Comparison of ENCODE assay signal across 8 cellular contexts in genomic region chr7:108570146-108570755, GRCh38.
DNase-seq lines count a peak whose midpoint lies in the region; TF ChIP-seq lines count a peak whose summit lies in the region.

No MANE protein-coding gene starts in this region.

- peak overlapping the region; percentile 100 for H3K27ac Mint-ChIP-seq in T-helper 2 cell treated with Interferon-gamma antibody and Interleukin-4, amounts not matched to agents 5 μg/mL and 100 μg/mL, for 36 hours

- peaks cover 34% of the 10 kb centered on the region for H3K4me1 Mint-ChIP-seq in T-helper 2 cell treated with Interferon-gamma antibody and Interleukin-4, amounts not matched to agents 5 μg/mL and 100 μg/mL, for 36 hours (ENCODE audit: low read depth)

- in situ Hi-C loops in HAP-1 (cut with MboI; ENCODE audit: low sequenced_read_pairs), result no loop called here
- in situ Hi-C loops in T47D (cut with HindIII; ENCODE audit: low pct_unique_long_range_greater_than_20kb, low sequenced_read_pairs), result no loop called here

- peaks cover 3% of the 10 kb centered on the region for H3K27me3 Mint-ChIP-seq in T-helper 2 cell treated with Interferon-gamma antibody and Interleukin-4, amounts not matched to agents 5 μg/mL and 100 μg/mL, for 36 hours (ENCODE audit: low read depth)

- H3K9ac ChIP-seq in MM.1S (ENCODE audit: low read length), result peak overlapping the region; percentile 98

- H3K4me3 ChIP-seq in HAP-1, result peak overlapping the region; percentile 74
- H3K4me3 ChIP-seq in MM.1S (ENCODE audit: low read length), result peak overlapping the region; percentile 97

- no peaks in the 10 kb centered on the region for H3K9me3 Mint-ChIP-seq in T-helper 2 cell treated with Interferon-gamma antibody and Interleukin-4, amounts not matched to agents 5 μg/mL and 100 μg/mL, for 36 hours

- H2AFZ ChIP-seq in MM.1S (ENCODE audit: low read length), result peak overlapping the region; percentile 39

- DNase-seq in GM03348 (ENCODE audit: low spot score) (peak; percentile 45), HAP-1 (ENCODE audit: low spot score in 2 of 2) (peak; percentile 61 to 63), MM.1S (peak; percentile 77), T47D (ENCODE audit: low read depth in 1 of 2, low spot score in 1 of 2) (peak; percentile 31 to 62), islet precursor cell (peak; percentile 75), NCI-H128 (lab: John Stamatoyannopoulos, UW; ENCODE audit: unreplicated experiment) (no peak)
- DNase-seq in T-helper 2 cell treated with Interferon-gamma antibody and Interleukin-4, amounts not matched to agents 5 μg/mL and 100 μg/mL, for 36 hours (ENCODE audit: low spot score), result peak; percentile 53
- peak; percentile 17 for DNase-seq in stimulated activated CD4-positive, alpha-beta T cell treated with anti-CD3 and anti-CD28 coated beads, Interleukin-12 subunit alpha, Interleukin-12 subunit beta, amount 100 ng/mL, for 4 hours

- no peak for TF ChIP-seq CTCF in MM.1S (IDR thresholded peaks at IDR 0.05; ENCODE audit: low read length)

- H3K36me3 ChIP-seq in HAP-1 (replicated peaks), result peaks cover 25% of the 10 kb centered on the region
- H3K36me3 ChIP-seq in MM.1S (replicated peaks; ENCODE audit: insufficient read depth, low read length), result peaks cover 42% of the 10 kb centered on the region; the same call in 1 of the 2 replicates

- peak overlapping the region; percentile 95 for H3K27ac ChIP-seq in MM.1S (ENCODE audit: low read length)

- peaks cover 51% of the 10 kb centered on the region for H3K36me3 Mint-ChIP-seq in T-helper 2 cell treated with Interferon-gamma antibody and Interleukin-4, amounts not matched to agents 5 μg/mL and 100 μg/mL, for 36 hours (ENCODE audit: low read depth)

- H4K20me1 ChIP-seq in MM.1S (ENCODE audit: insufficient read depth, low read length), result peaks cover 21% of the 10 kb centered on the region; the same call in 1 of the 2 replicates

- peaks cover 19% of the 10 kb centered on the region for H3F3A ChIP-seq in MM.1S (ENCODE audit: insufficient read depth, low read length)

- H3K4me2 ChIP-seq in MM.1S (ENCODE audit: low read depth, low read length), result peak overlapping the region; percentile 85

- H3K9me3 ChIP-seq in HAP-1, result no peaks in the 10 kb centered on the region
- H3K9me3 ChIP-seq in MM.1S (replicated peaks; ENCODE audit: insufficient read depth, low read length), result no peaks in the 10 kb centered on the region

- H3K4me3 Mint-ChIP-seq in T-helper 2 cell treated with Interferon-gamma antibody and Interleukin-4, amounts not matched to agents 5 μg/mL and 100 μg/mL, for 36 hours, result peak overlapping the region; percentile 98

- no peaks in the 10 kb centered on the region for H3K9me2 ChIP-seq in MM.1S (replicated peaks; ENCODE audit: insufficient read depth, low read length)

- H3K27me3 ChIP-seq in HAP-1 (ENCODE audit: low read depth) (no peaks in the 10 kb centered on the region), MM.1S (replicated peaks; ENCODE audit: insufficient read depth, low read length) (no peaks in the 10 kb centered on the region)

- H3K4me1 ChIP-seq in HAP-1 (peaks cover 7% of the 10 kb centered on the region), MM.1S (ENCODE audit: low read length) (peaks cover 29% of the 10 kb centered on the region)

- H3K79me2 ChIP-seq in MM.1S (ENCODE audit: low read length), result peaks cover 92% of the 10 kb centered on the region
